21 cellular contexts compared by ENCODE assay signal in genomic region chr20:53024121-53024520, GRCh38. TPM values are rescaled to one million over a fixed set of nuclear protein-coding genes. Genes with fewer than 3 reads are reported as not detected.
"Had no signal": no experiment of that assay in that cellular context is flagged by ENCODE, and none has a peak within 500 bp of the region (broad histone marks: within the 10 kb centered on the region; RNA-seq: fewer than 3 reads in every experiment).

No MANE protein-coding gene starts in this region.

- H3K27me3 Mint-ChIP-seq: activated CD4-positive, alpha-beta T cell treated with anti-CD3 and anti-CD28 coated beads for 36 hours had no signal

- ATAC-seq: activated CD8-positive, alpha-beta T cell treated with anti-CD3 and anti-CD28 coated beads for 36 hours; naive thymus-derived CD8-positive, alpha-beta T cell; stimulated activated naive B cell treated with anti-CD40 and anti-IgM and Interleukin-4, amounts not matched to agents 10 μg/mL and 1 μg/mL and 100 μg/mL, for 72 hours had no signal

- H3K9me3 Mint-ChIP-seq: activated B cell treated with CpG ODN at 0.5 μM for 24 hours; activated CD8-positive, alpha-beta T cell treated with anti-CD3 and anti-CD28 coated beads for 36 hours; T-helper 2 cell treated with Interferon-gamma antibody and Interleukin-4, amounts not matched to agents 5 μg/mL and 100 μg/mL, for 36 hours had no signal

- H3K27ac ChIP-seq: colonic mucosa, epithelial cell of prostate, esophagus squamous epithelium, right atrium auricular region had no signal

- H3K4me1 Mint-ChIP-seq: activated B cell treated with CpG ODN at 0.5 μM for 24 hours; stimulated activated naive B cell treated with anti-CD40 and anti-IgM and Interleukin-4, amounts not matched to agents 10 μg/mL and 1 μg/mL and 100 μg/mL, for 72 hours had no signal

- H3K4me2 ChIP-seq: smooth muscle cell had no signal

- H3K4me1 ChIP-seq: colonic mucosa, right atrium auricular region, tibial nerve had no signal

- H3K27ac Mint-ChIP-seq: activated B cell treated with CpG ODN at 0.5 μM for 24 hours; activated CD8-positive, alpha-beta T cell treated with anti-CD3 and anti-CD28 coated beads for 36 hours; memory B cell; naive thymus-derived CD8-positive, alpha-beta T cell; stimulated activated naive B cell treated with anti-CD40 and anti-IgM and Interleukin-4, amounts not matched to agents 10 μg/mL and 1 μg/mL and 100 μg/mL, for 72 hours; T-helper 2 cell treated with Interferon-gamma antibody and Interleukin-4, amounts not matched to agents 5 μg/mL and 100 μg/mL, for 36 hours had no signal

- H3K4me3 Mint-ChIP-seq: activated B cell treated with CpG ODN at 0.5 μM for 24 hours; activated CD4-positive, alpha-beta T cell treated with anti-CD3 and anti-CD28 coated beads for 36 hours; activated CD8-positive, alpha-beta T cell treated with anti-CD3 and anti-CD28 coated beads for 36 hours; memory B cell; naive thymus-derived CD8-positive, alpha-beta T cell; stimulated activated naive B cell treated with anti-CD40 and anti-IgM and Interleukin-4, amounts not matched to agents 10 μg/mL and 1 μg/mL and 100 μg/mL, for 72 hours; T-helper 2 cell treated with Interferon-gamma antibody and Interleukin-4, amounts not matched to agents 5 μg/mL and 100 μg/mL, for 36 hours had no signal

- H3K36me3 Mint-ChIP-seq: stimulated activated naive B cell treated with anti-CD40 and anti-IgM and Interleukin-4, amounts not matched to agents 10 μg/mL and 1 μg/mL and 100 μg/mL, for 72 hours had no signal

- H3K27me3 ChIP-seq: colonic mucosa, esophagus squamous epithelium, heart right ventricle, right atrium auricular region, tibial nerve had no signal

- DNase-seq: activated B cell treated with CpG ODN at 0.5 μM for 24 hours; activated CD8-positive, alpha-beta T cell treated with anti-CD3 and anti-CD28 coated beads for 36 hours; anterior cingulate cortex; colonic mucosa; effector CD8-positive, alpha-beta T cell; esophagus squamous epithelium; foreskin melanocyte; heart right ventricle; naive thymus-derived CD8-positive, alpha-beta T cell; stimulated activated CD4-positive, alpha-beta T cell treated with anti-CD3 and anti-CD28 coated beads, Interleukin-1b, Interleukin-23, amount 100 ng/mL, for 48 hours; stimulated activated CD4-positive, alpha-beta T cell treated with anti-CD3 and anti-CD28 coated beads, Interleukin-4, amount 100 ng/mL, for 4 hours; stimulated activated CD8-positive, alpha-beta memory T cell treated with anti-CD3 and anti-CD28 coated beads, Interleukin-4, amount 100 ng/mL, for 48 hours; stimulated activated naive B cell treated with anti-CD40 and anti-IgM and Interleukin-4, amounts not matched to agents 10 μg/mL and 1 μg/mL and 100 μg/mL, for 72 hours had no signal

- H3K36me3 ChIP-seq: colonic mucosa, esophagus squamous epithelium, heart right ventricle, right atrium auricular region, tibial nerve had no signal

- H3K9me3 ChIP-seq: colonic mucosa, esophagus squamous epithelium, heart right ventricle, right atrium auricular region, tibial nerve had no signal

- H3K4me3 ChIP-seq: colonic mucosa, esophagus squamous epithelium, heart right ventricle, right atrium auricular region, smooth muscle cell, tibial nerve had no signal

RNA-seq across cellular contexts. Expression of gene TSHZ2, which starts 52.0 kb away (rescaled TPM):
- total RNA-seq: pulmonary artery endothelial cell had no signal
